Comparison of ENCODE assay signal across 1 cellular context in genomic region chr19:54102421-54103169, GRCh38.
TF ChIP-seq lines count a peak whose summit lies in the region.

Gene NDUFA3, plus strand, starts transcription at chr19:54102855. Its CDS starts 24 bp downstream, at chr19:54102879.

TF ChIP-seq in HEK293, 187 proteins besides CTCF, POLR2A, EP300 and RAD21 (continued from another document):
- TF ChIP-seq PATZ1 (tag by site-specific recombination; IDR thresholded peaks at IDR 0.05) (peak; percentile 29; the same call in 1 of the 2 replicates), ZNF623 (tag by site-specific recombination; IDR thresholded peaks at IDR 0.05) (peak; percentile 24; the same call in 1 of the 2 replicates), ZNF394 (tag by site-specific recombination; IDR thresholded peaks at IDR 0.05; ENCODE audit: borderline replicate concordance) (peak; percentile 55; the same call in 1 of the 2 replicates), ZNF223 (tag by site-specific recombination; IDR thresholded peaks at IDR 0.05) (peak; percentile 49; the same call in 1 of the 2 replicates), ZNF580 (tag by site-specific recombination; IDR thresholded peaks at IDR 0.05) (peak; percentile 91), ZNF513 (tag by site-specific recombination; IDR thresholded peaks at IDR 0.05) (no peak), ZNF140 (tag by site-specific recombination; IDR thresholded peaks at IDR 0.05) (no peak), ZNF843 (tag by site-specific recombination; IDR thresholded peaks at IDR 0.05) (peak; percentile 30; the same call in 1 of the 2 replicates), ZEB2 (tag by site-specific recombination; IDR thresholded peaks at IDR 0.05) (0 out of 2 replicates have a peak, but pooled peaks have one; percentile 47), ZNF555 (tag by site-specific recombination; conservative IDR thresholded peaks at IDR 0.05) (no peak), ZNF664 (tag by site-specific recombination; IDR thresholded peaks at IDR 0.05) (peak; percentile 8; the same call in 1 of the 2 replicates), ZNF121 (tag by site-specific recombination; IDR thresholded peaks at IDR 0.05) (no peak), ZNF221 (tag by site-specific recombination; IDR thresholded peaks at IDR 0.05; ENCODE audit: borderline replicate concordance) (no peak), ZNF292 (tag by site-specific recombination; IDR thresholded peaks at IDR 0.05; ENCODE audit: borderline replicate concordance, low read depth) (no peak), ZNF571 (tag by site-specific recombination; IDR thresholded peaks at IDR 0.05) (no peak), ZNF214 (tag by site-specific recombination; IDR thresholded peaks at IDR 0.05; ENCODE audit: borderline replicate concordance) (no peak), ATF2 (tag by site-specific recombination; IDR thresholded peaks at IDR 0.05; ENCODE audit: low read depth) (no peak), ZNF561 (tag by site-specific recombination; IDR thresholded peaks at IDR 0.05; ENCODE audit: borderline replicate concordance) (no peak), HOXD13 (CRISPR knock-in tag; IDR thresholded peaks at IDR 0.05; ENCODE audit: borderline replicate concordance) (0 out of 2 replicates have a peak, but pooled peaks have one; percentile 15), ZNF660 (tag by site-specific recombination; IDR thresholded peaks at IDR 0.05) (0 out of 2 replicates have a peak, but pooled peaks have one; percentile 38)
- TF ChIP-seq, protein P1, sequence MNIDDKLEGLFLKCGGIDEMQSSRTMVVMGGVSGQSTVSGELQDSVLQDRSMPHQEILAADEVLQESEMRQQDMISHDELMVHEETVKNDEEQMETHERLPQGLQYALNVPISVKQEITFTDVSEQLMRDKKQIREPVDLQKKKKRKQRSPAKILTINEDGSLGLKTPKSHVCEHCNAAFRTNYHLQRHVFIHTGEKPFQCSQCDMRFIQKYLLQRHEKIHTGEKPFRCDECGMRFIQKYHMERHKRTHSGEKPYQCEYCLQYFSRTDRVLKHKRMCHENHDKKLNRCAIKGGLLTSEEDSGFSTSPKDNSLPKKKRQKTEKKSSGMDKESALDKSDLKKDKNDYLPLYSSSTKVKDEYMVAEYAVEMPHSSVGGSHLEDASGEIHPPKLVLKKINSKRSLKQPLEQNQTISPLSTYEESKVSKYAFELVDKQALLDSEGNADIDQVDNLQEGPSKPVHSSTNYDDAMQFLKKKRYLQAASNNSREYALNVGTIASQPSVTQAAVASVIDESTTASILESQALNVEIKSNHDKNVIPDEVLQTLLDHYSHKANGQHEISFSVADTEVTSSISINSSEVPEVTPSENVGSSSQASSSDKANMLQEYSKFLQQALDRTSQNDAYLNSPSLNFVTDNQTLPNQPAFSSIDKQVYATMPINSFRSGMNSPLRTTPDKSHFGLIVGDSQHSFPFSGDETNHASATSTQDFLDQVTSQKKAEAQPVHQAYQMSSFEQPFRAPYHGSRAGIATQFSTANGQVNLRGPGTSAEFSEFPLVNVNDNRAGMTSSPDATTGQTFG (tag by site-specific recombination; IDR thresholded peaks at IDR 0.05; ENCODE audit: borderline replicate concordance) = no peak
- TF ChIP-seq, protein P2, sequence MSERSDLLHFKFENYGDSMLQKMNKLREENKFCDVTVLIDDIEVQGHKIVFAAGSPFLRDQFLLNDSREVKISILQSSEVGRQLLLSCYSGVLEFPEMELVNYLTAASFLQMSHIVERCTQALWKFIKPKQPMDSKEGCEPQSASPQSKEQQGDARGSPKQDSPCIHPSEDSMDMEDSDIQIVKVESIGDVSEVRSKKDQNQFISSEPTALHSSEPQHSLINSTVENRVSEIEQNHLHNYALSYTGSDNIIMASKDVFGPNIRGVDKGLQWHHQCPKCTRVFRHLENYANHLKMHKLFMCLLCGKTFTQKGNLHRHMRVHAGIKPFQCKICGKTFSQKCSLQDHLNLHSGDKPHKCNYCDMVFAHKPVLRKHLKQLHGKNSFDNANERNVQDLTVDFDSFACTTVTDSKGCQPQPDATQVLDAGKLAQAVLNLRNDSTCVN (tag by site-specific recombination; optimal IDR thresholded peaks at IDR 0.05) = peak; percentile 91
- TF ChIP-seq, protein P3, sequence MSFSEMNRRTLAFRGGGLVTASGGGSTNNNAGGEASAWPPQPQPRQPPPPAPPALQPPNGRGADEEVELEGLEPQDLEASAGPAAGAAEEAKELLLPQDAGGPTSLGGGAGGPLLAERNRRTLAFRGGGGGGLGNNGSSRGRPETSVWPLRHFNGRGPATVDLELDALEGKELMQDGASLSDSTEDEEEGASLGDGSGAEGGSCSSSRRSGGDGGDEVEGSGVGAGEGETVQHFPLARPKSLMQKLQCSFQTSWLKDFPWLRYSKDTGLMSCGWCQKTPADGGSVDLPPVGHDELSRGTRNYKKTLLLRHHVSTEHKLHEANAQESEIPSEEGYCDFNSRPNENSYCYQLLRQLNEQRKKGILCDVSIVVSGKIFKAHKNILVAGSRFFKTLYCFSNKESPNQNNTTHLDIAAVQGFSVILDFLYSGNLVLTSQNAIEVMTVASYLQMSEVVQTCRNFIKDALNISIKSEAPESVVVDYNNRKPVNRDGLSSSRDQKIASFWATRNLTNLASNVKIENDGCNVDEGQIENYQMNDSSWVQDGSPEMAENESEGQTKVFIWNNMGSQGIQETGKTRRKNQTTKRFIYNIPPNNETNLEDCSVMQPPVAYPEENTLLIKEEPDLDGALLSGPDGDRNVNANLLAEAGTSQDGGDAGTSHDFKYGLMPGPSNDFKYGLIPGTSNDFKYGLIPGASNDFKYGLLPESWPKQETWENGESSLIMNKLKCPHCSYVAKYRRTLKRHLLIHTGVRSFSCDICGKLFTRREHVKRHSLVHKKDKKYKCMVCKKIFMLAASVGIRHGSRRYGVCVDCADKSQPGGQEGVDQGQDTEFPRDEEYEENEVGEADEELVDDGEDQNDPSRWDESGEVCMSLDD (tag by site-specific recombination; IDR thresholded peaks at IDR 0.05) = peak; percentile 94; the same call in 1 of the 2 replicates
